8 cellular contexts compared by ENCODE assay signal in genomic region chr11:71251761-71252433, GRCh38. TPM values are rescaled to one million over a fixed set of nuclear protein-coding genes. Genes with fewer than 3 reads are reported as not detected.
DNase-seq lines count a peak whose midpoint lies in the region; ATAC-seq, FAIRE-seq and TF ChIP-seq lines count a peak whose summit lies in the region.

No MANE protein-coding gene starts in this region.

- H3K4me1 ChIP-seq in K562 (replicated peaks in 1 of 2; ENCODE audit: control insufficient read depth in 2 of 2, insufficient read depth in 2 of 2, low read length in 2 of 2): peaks cover 0 to 8% of the 10 kb centered on the region in 2 experiments; a peak in 2 of 5 replicates
- H3K4me1 ChIP-seq in left lung: peaks cover 0 to 13% of the 10 kb centered on the region in 2 donors
- H3K4me1 ChIP-seq in urinary bladder (ENCODE audit: insufficient read depth): peaks cover 4% of the 10 kb centered on the region

- in situ Hi-C loops in K562 (cut with MboI): no loop called here

- no peak overlapping the region for H2AFZ ChIP-seq in K562 (ENCODE audit: low read depth, low read length)

- peak; percentile 73 for DNase-seq in AG08396 (ENCODE audit: low spot score)
- DNase-seq in HFF-Myc (ENCODE audit: extremely low read depth, low read depth): no peak
- DNase-seq in K562 (ENCODE audit: extremely low read depth in 1 of 4, low spot score in 3 of 4): peak in 2 of 4 experiments; percentile 35 to 43
- no peak for DNase-seq in left lung
- DNase-seq in stimulated activated CD4-positive, alpha-beta T cell treated with anti-CD3 and anti-CD28 coated beads, Interleukin-2, amount 100 ng/mL, for 48 hours: no peak
- DNase-seq in stimulated activated CD4-positive, alpha-beta T cell treated with anti-CD3 and anti-CD28 coated beads, Interleukin-12 subunit alpha, Interleukin-12 subunit beta, amount 100 ng/mL, for 4 hours: no peak

- BruUV-seq in K562 (replicated peaks; lab: Mats Ljungman, UMichigan): no TSS peak

- no peak for TF ChIP-seq EP300 in K562 (IDR thresholded peaks at IDR 0.05; ENCODE audit: low read length)

- H3K36me3 ChIP-seq in K562 (ENCODE audit: control insufficient read depth, insufficient read depth, low read length) (no peaks in the 10 kb centered on the region), left lung (no peaks in the 10 kb centered on the region), urinary bladder (ENCODE audit: insufficient read depth) (no peaks in the 10 kb centered on the region)

- intact Hi-C loops in K562 (cut with micrococcal nuclease) (no loop called here), left lung (cut with DNase I) (no loop called here)

- no peaks in the 10 kb centered on the region for H3K9me1 ChIP-seq in K562 (ENCODE audit: control insufficient read depth, insufficient read depth, low read length)

- H3K4me3 ChIP-seq in HFF-Myc (replicated peaks; ENCODE audit: low read depth, low read length): peak overlapping the region; percentile 35
- no peak overlapping the region for H3K4me3 ChIP-seq in K562
- H3K4me3 ChIP-seq in left lung: peak overlapping the region; percentile 44 to 46
- peak overlapping the region; percentile 50 for H3K4me3 ChIP-seq in urinary bladder (ENCODE audit: low read depth, low read length)

- POLR2A ChIA-PET in K562 (lab: Yijun Ruan, JAX): interaction anchor here (0.6 kb wide), 1 partner anchor 9 kb away, joined by 3 read pairs; no protein-coding TSS in a partner anchor

- CTCF ChIA-PET in K562 (lab: Yijun Ruan, JAX; ENCODE audit: low intra/inter-chr PET ratio): no interaction called here

- TF ChIP-seq RAD21 in K562 (CRISPR knock-in tag; conservative IDR thresholded peaks at IDR 0.05 in 1 of 2, IDR thresholded peaks at IDR 0.05 in 1 of 2): no peak

- no peak overlapping the region for H3K4me2 ChIP-seq in K562 (ENCODE audit: insufficient read depth, low read length)

- WGBS in K562 (ENCODE audit: insufficient coverage, low coverage, missing lambda C conversion rate): 24% methylated on average over 15 of the region's 74 CpGs
- WGBS in urinary bladder: under 1% methylated on average over 74 of the region's 74 CpGs

- no peak for TF ChIP-seq POLR2A in K562 (conservative IDR thresholded peaks at IDR 0.05)

- H3K9me3 ChIP-seq in K562 (replicated peaks; ENCODE audit: control insufficient read depth, insufficient read depth, low read depth, low read length): no peaks in the 10 kb centered on the region
- no peaks in the 10 kb centered on the region for H3K9me3 ChIP-seq in left lung

- TF ChIP-seq CTCF in HFF-Myc (IDR thresholded peaks at IDR 0.05; ENCODE audit: low read depth, low read length, missing control alignments) (no peak), K562 (IDR thresholded peaks at IDR 0.05 in 2 of 3, conservative IDR thresholded peaks at IDR 0.05 in 1 of 3; ENCODE audit: insufficient read depth in 2 of 3, low read depth in 1 of 3, low read length in 3 of 3) (peak; percentile 14 to 20 (median 17); a peak in 2 of 6 replicates), left lung (IDR thresholded peaks at IDR 0.05) (peak; percentile 29 to 45)

- ATAC-seq in K562 (0 out of 3 replicates have a peak, but pooled peaks have one; percentile 46), left lung (peak; percentile 42), HG02870 (IDR thresholded peaks at IDR 0.05; ENCODE audit: unreplicated experiment) (no peak)

- no peaks in the 10 kb centered on the region for H3K79me2 ChIP-seq in K562 (ENCODE audit: control insufficient read depth, insufficient read depth, low read length)

- H3K9ac ChIP-seq in K562 (ENCODE audit: insufficient read depth in 1 of 2, low read depth in 2 of 2, low read length in 2 of 2): no peak overlapping the region

- H3K27ac ChIP-seq in K562 (ENCODE audit: extremely low read depth, low read depth, low read length): no peak overlapping the region
- H3K27ac ChIP-seq in left lung: peak overlapping the region; percentile 74 to 78
- no peak overlapping the region for H3K27ac ChIP-seq in urinary bladder (ENCODE audit: low read depth)

- FAIRE-seq in K562 (lab: Jason Lieb, UNC): no peak

- H4K20me1 ChIP-seq in K562 (replicated peaks; ENCODE audit: control insufficient read depth, insufficient read depth, low read length): no peaks in the 10 kb centered on the region

- H3K27me3 ChIP-seq in K562 (ENCODE audit: control insufficient read depth in 2 of 2, insufficient read depth in 2 of 2, low read length in 2 of 2) (peaks cover 12 to 61% of the 10 kb centered on the region in 2 experiments; a peak in 3 of 5 replicates), left lung (peaks cover 26 to 86% of the 10 kb centered on the region in 2 donors)

TF ChIP-seq in K562, 482 proteins besides CTCF, POLR2A, EP300 and RAD21:
- TF ChIP-seq ZNF586 (CRISPR knock-in tag; conservative IDR thresholded peaks at IDR 0.05) (no peak), RBM39 (optimal IDR thresholded peaks at IDR 0.05; ENCODE audit: low read depth, low read length) (no peak), TSC22D4 (tag; IDR thresholded peaks at IDR 0.05) (no peak), HLTF (IDR thresholded peaks at IDR 0.05) (no peak), TCF7 (IDR thresholded peaks at IDR 0.05; ENCODE audit: borderline replicate concordance) (no peak), POLR2AphosphoS2 (IDR thresholded peaks at IDR 0.05; ENCODE audit: low read length) (no peak), PHB (CRISPR knock-in tag; IDR thresholded peaks at IDR 0.05) (no peak)

RNA-seq across cellular contexts. Expression of gene SHANK2, which starts 0.5 kb away (rescaled TPM):
- 0.05 TPM in 1 of 2 replicates, not detected in the other for total RNA-seq in K562 (2011; cell fraction: chromatin; rRNA removed; ENCODE audit: low replicate concordance)
- total RNA-seq in K562 (2011; cell fraction: nucleolus; rRNA removed): not detected in 2 replicates
- not detected in 2 replicates for total RNA-seq in K562 (2011; cell fraction: nucleoplasm; rRNA removed)
- total RNA-seq in K562 (2014; rRNA removed): not detected in 2 replicates
- not detected in 2 replicates for total RNA-seq in K562 (2014; rRNA removed; fragmentation: Illumina TruSeq; extraction: Trizol)
- not detected in 2 replicates for total RNA-seq in K562 (2015; rRNA removed; fragmentation: Illumina TruSeq; extraction: Trizol)
- total RNA-seq in K562 (2021): 0.07 and 0.22 TPM in 2 replicates
- polyA plus RNA-seq in K562 (2011; rRNA removed): not detected in 2 replicates
- polyA plus RNA-seq in K562 (2011; cell fraction: cytosol; rRNA removed): not detected in 2 replicates
- not detected in 2 replicates for polyA plus RNA-seq in K562 (2011; cell fraction: nucleus; rRNA removed)
- 0.01 and 0.07 TPM in 2 replicates for polyA plus RNA-seq in K562 (2012)
- polyA plus RNA-seq in K562 (2014; fragmentation: Illumina TruSeq; extraction: Trizol): not detected in 2 replicates
- under 1 TPM in 1 of 2 experiments, not detected in 1; 0.04 TPM for polyA plus RNA-seq in K562 (2014; fragmentation: Nextera tagmentation; extraction: Ambion mirVana)
- polyA plus RNA-seq in K562 (2014; rRNA removed): not detected in 2 replicates
- not detected in 2 replicates for polyA minus RNA-seq in K562 (2011; rRNA and poly(A)+ RNA removed)
- not detected in 2 replicates for polyA minus RNA-seq in K562 (2011; cell fraction: cytosol; rRNA and poly(A)+ RNA removed)
- not detected in 2 replicates for polyA minus RNA-seq in K562 (2011; cell fraction: nucleus; rRNA and poly(A)+ RNA removed)
- 10 to 100 TPM; 33.2 to 44.0 TPM for total RNA-seq in left lung
- 6.2 TPM for total RNA-seq in urinary bladder
- 3.0 TPM for polyA plus RNA-seq in urinary bladder

Comparison
In these comparisons a context has a peak if more than half of its experiments do, and no peak if none do; other contexts are left out.
1. H3K27ac ChIP-seq: peak in left lung (2 of 2); none in K562 (single experiment) and urinary bladder (single experiment).